In genomic region chr19:49383598-49383997, GRCh38 we compare ENCODE assay signal across 1 cellular context.
TF ChIP-seq lines count a peak whose summit lies in the region.

No MANE protein-coding gene starts in this region.

TF ChIP-seq in H1, 55 proteins besides CTCF, POLR2A, EP300 and RAD21:
- TF ChIP-seq, protein P1, sequence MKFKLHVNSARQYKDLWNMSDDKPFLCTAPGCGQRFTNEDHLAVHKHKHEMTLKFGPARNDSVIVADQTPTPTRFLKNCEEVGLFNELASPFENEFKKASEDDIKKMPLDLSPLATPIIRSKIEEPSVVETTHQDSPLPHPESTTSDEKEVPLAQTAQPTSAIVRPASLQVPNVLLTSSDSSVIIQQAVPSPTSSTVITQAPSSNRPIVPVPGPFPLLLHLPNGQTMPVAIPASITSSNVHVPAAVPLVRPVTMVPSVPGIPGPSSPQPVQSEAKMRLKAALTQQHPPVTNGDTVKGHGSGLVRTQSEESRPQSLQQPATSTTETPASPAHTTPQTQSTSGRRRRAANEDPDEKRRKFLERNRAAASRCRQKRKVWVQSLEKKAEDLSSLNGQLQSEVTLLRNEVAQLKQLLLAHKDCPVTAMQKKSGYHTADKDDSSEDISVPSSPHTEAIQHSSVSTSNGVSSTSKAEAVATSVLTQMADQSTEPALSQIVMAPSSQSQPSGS (IDR thresholded peaks at IDR 0.05; ENCODE audit: low read length), result no peak
- TF ChIP-seq TAF7 (optimal IDR thresholded peaks at IDR 0.05; ENCODE audit: borderline replicate concordance, low read depth, low read length), result no peak
- peak; percentile 14; the same call in 1 of the 2 replicates for TF ChIP-seq MAFK (IDR thresholded peaks at IDR 0.05; ENCODE audit: low read depth, low read length)
- no peak for TF ChIP-seq KDM4A (IDR thresholded peaks at IDR 0.05; ENCODE audit: low read depth, low read length, severe bottlenecking)
